Comparison of ENCODE assay signal across 28 cellular contexts in the genomic region with DNA sequence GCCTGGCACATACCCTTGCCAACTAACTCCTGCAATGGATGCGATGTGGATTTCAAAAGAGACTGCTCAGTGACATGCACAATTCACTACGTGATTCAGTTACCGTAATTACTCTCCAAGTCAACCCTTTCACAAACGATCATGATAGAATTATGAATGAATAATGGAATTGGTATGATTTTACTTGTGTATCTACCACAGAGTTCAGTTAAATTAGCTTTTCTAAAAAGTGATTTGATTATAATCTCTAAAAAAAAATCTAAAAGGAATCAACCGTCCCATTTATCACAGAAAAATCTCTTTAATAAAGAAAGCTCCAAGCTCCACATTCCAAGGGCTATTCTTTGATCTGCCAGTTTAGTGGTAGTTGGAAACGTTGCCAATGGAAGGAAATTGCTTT. TPM values are rescaled to one million over a fixed set of nuclear protein-coding genes. Genes with fewer than 3 reads are reported as not detected.
A peak's percentile ranks its signal among the peaks of the same experiment; 100 is the strongest.
DNase-seq lines count a peak whose midpoint lies in the region; ATAC-seq, FAIRE-seq and TF ChIP-seq lines count a peak whose summit lies in the region.
"Had no signal": no experiment of that assay in that cellular context is flagged by ENCODE, and none has a peak within 500 bp of the region (broad histone marks: within the 10 kb centered on the region; RNA-seq: fewer than 3 reads in every experiment).

No MANE protein-coding gene starts in this region.

- no peaks in the 10 kb centered on the region for H3K9me3 ChIP-seq in H1 (ENCODE audit: insufficient read depth in 2 of 2, low read depth in 1 of 2, low read length in 1 of 2)
- no peaks in the 10 kb centered on the region for H3K9me3 ChIP-seq in osteoblast (ENCODE audit: low read depth, low read length)
- H3K9me3 ChIP-seq: heart right ventricle, lower lobe of right lung, MG63, mucosa of descending colon had no signal

- 92% methylated on average over 6 of the region's 6 CpGs; no CpG with 5 or more reads in 1 of the 2 experiments for WGBS in H1 (ENCODE audit: extremely low coverage in 1 of 2, insufficient coverage in 1 of 2, insufficient read length in 1 of 2, insufficient replicate concordance in 2 of 2, low coverage in 1 of 2, low lambda C conversion rate in 2 of 2, missing lambda C conversion rate in 1 of 2), 2 experiments

- TF ChIP-seq RAD21 in H1 (IDR thresholded peaks at IDR 0.05 in 1 of 2, conservative IDR thresholded peaks at IDR 0.05 in 1 of 2; ENCODE audit: low read depth in 2 of 2, low read length in 2 of 2), result no peak

- POLR2A ChIA-PET in H1 (lab: Charles Lee; ENCODE audit: partially characterized antibody), result no interaction called here

- no peak overlapping the region for H3K14ac ChIP-seq in H1 (ENCODE audit: insufficient read length)

- H3K27me3 ChIP-seq in H1 (replicated peaks in 1 of 4; ENCODE audit: control insufficient read depth in 3 of 4, extremely low read depth in 1 of 4, insufficient read depth in 3 of 4, low read length in 3 of 4) (no peaks in the 10 kb centered on the region), osteoblast (ENCODE audit: insufficient read depth, low read length) (no peaks in the 10 kb centered on the region)
- H3K27me3 ChIP-seq: heart right ventricle, MG63 had no signal

- H2BK15ac ChIP-seq in H1 (ENCODE audit: low read length), result no peak overlapping the region

- no peak overlapping the region for H2BK20ac ChIP-seq in H1 (ENCODE audit: low read length)

- ATAC-seq in GM21529 (IDR thresholded peaks at IDR 0.05; ENCODE audit: unreplicated experiment), result no peak
- ATAC-seq in GM21786 (IDR thresholded peaks at IDR 0.05; ENCODE audit: unreplicated experiment), result no peak
- ATAC-seq: activated CD8-positive, alpha-beta T cell treated with anti-CD3 and anti-CD28 coated beads for 36 hours; GM12878; heart right ventricle; K562; lower lobe of right lung; mucosa of descending colon; natural killer cell treated with Interleukin-12 subunit alpha and Interleukin-12 subunit beta and Interleukin-15 and Interleukin-18, amount 100 ng/mL, for 72 hours had no signal

- TF ChIP-seq POLR2A in H1 (IDR thresholded peaks at IDR 0.05; ENCODE audit: control extremely low read depth in 1 of 2, low read depth in 2 of 2, low read length in 2 of 2), result no peak

- no peaks in the 10 kb centered on the region for H3K79me2 ChIP-seq in H1 (ENCODE audit: control insufficient read depth in 1 of 2, insufficient read depth in 2 of 2, low read length in 2 of 2)
- H3K79me2 ChIP-seq in osteoblast (ENCODE audit: insufficient read depth, low read length), result no peaks in the 10 kb centered on the region

- DNase-seq in AG20443 (ENCODE audit: low spot score) (peak; percentile 74), M059J (ENCODE audit: low read depth) (peak; percentile 40), H1 (ENCODE audit: low read depth in 1 of 2, low spot score in 2 of 2) (no peak), osteoblast (ENCODE audit: insufficient read length, low spot score, missing footprints) (no peak), NCI-H2029 treated with DMSO at 0.1 percent for 48 hours (lab: John Stamatoyannopoulos, UW) (no peak)
- DNase-seq: activated CD8-positive, alpha-beta T cell treated with anti-CD3 and anti-CD28 coated beads for 36 hours; activated effector memory CD4-positive, alpha-beta T cell treated with Interleukin-2 at 50 U/mL for 16 hours; activated naive CD8-positive, alpha-beta T cell treated with anti-CD3 and anti-CD28 coated beads for 36 hours; CD4-positive, CD25-positive, alpha-beta regulatory T cell; cerebellar nuclear complex; GOT3; heart right ventricle; kidney glomerular epithelial cell; lower lobe of right lung; MG63; mucosa of descending colon; NCI-H2081; NCI-H226; NCI-H82; stimulated activated CD4-positive, alpha-beta T cell treated with anti-CD3 and anti-CD28 coated beads, Interleukin-1b, Interleukin-23, amount 100 ng/mL, for 48 hours; T-helper 2 cell had no signal

- no peak overlapping the region for H3K56ac ChIP-seq in H1 (replicated peaks; ENCODE audit: insufficient read length, low read depth, low read length)

- H3K23ac ChIP-seq in H1 (ENCODE audit: insufficient read length), result no peak overlapping the region

- no peak overlapping the region for H2AK5ac ChIP-seq in H1 (ENCODE audit: low read depth, low read length)

- TF ChIP-seq EP300 in H1 (IDR thresholded peaks at IDR 0.05; ENCODE audit: borderline replicate concordance in 1 of 2, low read depth in 2 of 2, low read length in 2 of 2), result no peak

- no peaks in the 10 kb centered on the region; a peak in 1 of 7 replicates for H3K4me1 ChIP-seq in H1 (replicated peaks in 1 of 4; ENCODE audit: control insufficient read depth in 3 of 4, insufficient read depth in 4 of 4, low read length in 3 of 4)
- peaks cover 3% of the 10 kb centered on the region for H3K4me1 ChIP-seq in osteoblast (ENCODE audit: insufficient read depth, low read length)

- H4K5ac ChIP-seq in H1 (ENCODE audit: insufficient read length, low read depth, low read length), result no peak overlapping the region

- no peak overlapping the region for H3K27ac ChIP-seq in H1 (ENCODE audit: low read depth, low read length)
- no peak overlapping the region for H3K27ac ChIP-seq in osteoblast (ENCODE audit: low read depth, low read length)
- H3K27ac ChIP-seq: heart right ventricle, lower lobe of right lung, SK-N-MC had no signal

- H3K79me1 ChIP-seq in H1 (ENCODE audit: low read depth, low read length), result no peaks in the 10 kb centered on the region

- no peak overlapping the region for H2AFZ ChIP-seq in H1 (ENCODE audit: low read length)
- H2AFZ ChIP-seq in osteoblast (ENCODE audit: low read length), result peak overlapping the region; percentile 12

- H4K91ac ChIP-seq in H1 (replicated peaks; ENCODE audit: insufficient read length, low read length), result no peak overlapping the region

- no peak overlapping the region for H3K4ac ChIP-seq in H1 (replicated peaks; ENCODE audit: insufficient read length, low read depth, low read length)

- no peak overlapping the region for H2BK5ac ChIP-seq in H1 (ENCODE audit: low read depth, low read length)

- H3K23me2 ChIP-seq in H1 (ENCODE audit: low read depth, low read length), result no peaks in the 10 kb centered on the region; the same call in 1 of the 2 replicates

- FAIRE-seq in H1 (lab: Jason Lieb, UNC), result no peak
- FAIRE-seq: GM12878, K562 had no signal

- H4K20me1 ChIP-seq in H1 (replicated peaks in 1 of 2; ENCODE audit: control insufficient read depth in 1 of 2, insufficient read depth in 2 of 2, low read length in 2 of 2) (no peaks in the 10 kb centered on the region), osteoblast (ENCODE audit: insufficient read depth, low read length) (no peaks in the 10 kb centered on the region)

- TF ChIP-seq CTCF in H1 (IDR thresholded peaks at IDR 0.05; ENCODE audit: control extremely low read depth in 1 of 3, insufficient read depth in 1 of 3, low read depth in 1 of 3, low read length in 3 of 3), result no peak
- no peak for TF ChIP-seq CTCF in osteoblast (IDR thresholded peaks at IDR 0.05; ENCODE audit: extremely low read depth, low read depth, low read length)

- CTCF ChIA-PET in H1 (lab: Charles Lee; ENCODE audit: partially characterized antibody), result interaction anchor here (0.6 to 2.3 kb wide), 4 partner anchors 10 to 1334 kb away, joined by 3 to 9 read pairs (median 4); no protein-coding TSS in a partner anchor

- H2BK120ac ChIP-seq in H1 (replicated peaks; ENCODE audit: low read depth, low read length), result no peak overlapping the region

- no peak overlapping the region for H3K4me3 ChIP-seq in H1 (ENCODE audit: extremely low read depth in 1 of 4, insufficient read depth in 2 of 4, low read depth in 3 of 4, low read length in 4 of 4)
- H3K4me3 ChIP-seq in osteoblast (ENCODE audit: insufficient read depth, low read length), result no peak overlapping the region
- H3K4me3 ChIP-seq: GM12878, heart right ventricle, K562, lower lobe of right lung, MG63, mucosa of descending colon, SK-N-MC, skin epidermis had no signal

- H3K36me3 ChIP-seq in H1 (ENCODE audit: control insufficient read depth in 2 of 4, insufficient read depth in 4 of 4, low read length in 3 of 4) (no peaks in the 10 kb centered on the region), osteoblast (ENCODE audit: insufficient read depth, low read length) (no peaks in the 10 kb centered on the region)
- H3K36me3 ChIP-seq: heart right ventricle, lower lobe of right lung, MG63 had no signal

- no peak overlapping the region for H2BK12ac ChIP-seq in H1 (ENCODE audit: low read depth, low read length)

- H4K8ac ChIP-seq in H1 (ENCODE audit: extremely low read depth, insufficient read depth, low read length), result no peak overlapping the region

- no peak overlapping the region for H3K18ac ChIP-seq in H1 (ENCODE audit: extremely low read depth, low read length)

- no peak overlapping the region for H3K9ac ChIP-seq in H1 (replicated peaks in 1 of 4; ENCODE audit: extremely low read depth in 1 of 4, low read depth in 3 of 4, low read length in 3 of 4)

- no peak overlapping the region for H3K4me2 ChIP-seq in H1 (ENCODE audit: insufficient read depth in 1 of 2, low read depth in 2 of 2, low read length in 2 of 2)
- peak overlapping the region; percentile 8 for H3K4me2 ChIP-seq in osteoblast (ENCODE audit: insufficient read depth, low read length)

TF ChIP-seq in H1, 55 proteins besides CTCF, POLR2A, EP300 and RAD21 (continues in another document):
- TF ChIP-seq SUZ12 (IDR thresholded peaks at IDR 0.05; ENCODE audit: low read length), result no peak

RNA-seq across cellular contexts. Expression of gene RSU1, which starts 30.4 kb away (rescaled TPM):
- 73.1 and 77.5 TPM in 2 replicates for total RNA-seq in M059J (2014; rRNA removed; shearing (Covaris generic))
- total RNA-seq in H1 (2021; fragmentation: NEBNext Ultra II Directional; extraction: Animal tissue kit (Norgen Biotek cat#: 25700)), result 62.5 and 68.2 TPM in 2 replicates
- polyA plus RNA-seq in H1 (2011; rRNA removed), result 36.1 and 50.0 TPM in 2 replicates
- 55.2 TPM for polyA plus RNA-seq in H1 (2011; cell fraction: cytosol; rRNA removed)
- 60.2 TPM for polyA plus RNA-seq in H1 (2011; cell fraction: nucleus; rRNA removed)
- polyA plus RNA-seq in H1 (2012, experiment 1 of 2), result 45.1 to 51.3 TPM (median 48.4 TPM) in 4 replicates
- 29.3 TPM for polyA plus RNA-seq in H1 (2012, experiment 2 of 2)
- 74.4 TPM for polyA plus RNA-seq in H1 (2013, experiment 1 of 2)
- polyA plus RNA-seq in H1 (2013, experiment 2 of 2), result 73.2 TPM
- 50.4 and 62.6 TPM in 2 replicates for polyA minus RNA-seq in H1 (2011; rRNA and poly(A)+ RNA removed)
- 26.8 TPM for polyA minus RNA-seq in H1 (2011; cell fraction: cytosol; rRNA and poly(A)+ RNA removed)
- polyA minus RNA-seq in H1 (2011; cell fraction: nucleus; rRNA and poly(A)+ RNA removed), result 61.5 TPM
- total RNA-seq in osteoblast, result 94.1 and 100 TPM in 2 replicates

Comparison
In these comparisons a context has a peak if more than half of its experiments do, and no peak if none do; other contexts are left out.
1. DNase-seq: peak in AG20443 (single experiment) and M059J (single experiment); none in H1 (0 of 2), osteoblast (single experiment) and NCI-H2029 treated with DMSO at 0.1 percent for 48 hours (single experiment).